ENCODE assay signal across 12 cellular contexts in the genomic region with DNA sequence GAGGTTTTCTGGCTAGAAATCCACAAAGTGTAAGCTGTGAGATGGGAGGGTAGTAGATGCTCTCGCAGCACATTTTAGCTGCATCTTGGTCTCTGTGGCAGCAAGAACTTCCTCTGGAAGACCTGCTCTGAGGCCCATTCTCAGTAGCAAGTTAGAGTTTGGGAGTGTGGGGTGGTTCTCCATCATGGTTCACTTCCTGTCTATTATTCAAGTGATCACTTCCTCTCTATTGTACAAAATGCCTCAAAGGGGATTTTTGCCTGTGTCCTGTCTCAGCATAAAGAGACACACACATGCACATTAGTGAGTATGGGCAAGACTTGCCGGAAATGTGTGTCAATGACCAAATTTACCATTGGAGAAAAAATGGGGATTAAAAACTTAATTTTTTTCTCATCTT. TPM values are rescaled to one million over a fixed set of nuclear protein-coding genes. Genes with fewer than 3 reads are reported as not detected.
DNase-seq lines count a peak whose midpoint lies in the region; ATAC-seq and TF ChIP-seq lines count a peak whose summit lies in the region.
"Had no signal": no experiment of that assay in that cellular context is flagged by ENCODE, and none has a peak within 500 bp of the region (broad histone marks: within the 10 kb centered on the region; RNA-seq: fewer than 3 reads in every experiment).

No MANE protein-coding gene starts in this region.

- no peaks in the 10 kb centered on the region for H3K36me3 ChIP-seq in lower lobe of right lung
- H3K36me3 ChIP-seq: colonic mucosa, transverse colon had no signal

- H3K27me3 ChIP-seq in lower lobe of right lung (ENCODE audit: low read depth) = no peaks in the 10 kb centered on the region
- H3K27me3 ChIP-seq: colonic mucosa, transverse colon had no signal

- TF ChIP-seq CTCF in natural killer cell (IDR thresholded peaks at IDR 0.05) = no peak
- TF ChIP-seq CTCF in lower lobe of right lung (IDR thresholded peaks at IDR 0.05) = no peak

- H3K9me3 Mint-ChIP-seq in natural killer cell = peaks cover 0 to 3% of the 10 kb centered on the region in 2 donors

- no peaks in the 10 kb centered on the region for H3K4me1 ChIP-seq in lower lobe of right lung
- H3K4me1 ChIP-seq: colonic mucosa, transverse colon had no signal

- peak overlapping the region in 1 of 2 donors; percentile 33 for H3K27ac Mint-ChIP-seq in natural killer cell

- no peak overlapping the region for H3K27ac ChIP-seq in lower lobe of right lung
- H3K27ac ChIP-seq: colonic mucosa, transverse colon had no signal

- H3K4me1 Mint-ChIP-seq in natural killer cell = peaks cover 10 to 12% of the 10 kb centered on the region in 2 donors

- H3K9me3 ChIP-seq in lower lobe of right lung = no peaks in the 10 kb centered on the region
- H3K9me3 ChIP-seq: colonic mucosa, transverse colon had no signal

- H3K36me3 Mint-ChIP-seq in natural killer cell = no peaks in the 10 kb centered on the region

- H3K4me3 ChIP-seq in lower lobe of right lung = no peak overlapping the region
- H3K4me3 ChIP-seq: colonic mucosa, transverse colon had no signal

- intact Hi-C loops in natural killer cell (cut with micrococcal nuclease) = no loop called here
- intact Hi-C loops in lower lobe of right lung (cut with DNase I) = no loop called here

- H3K4me3 Mint-ChIP-seq in natural killer cell = no peak overlapping the region

- ATAC-seq in activated CD4-positive, CD25-positive, alpha-beta regulatory T cell treated with anti-CD3 and anti-CD28 coated beads, Interleukin-2, amount 50 U/mL, for 24 hours = peak; percentile 83 to 86
- ATAC-seq in GM21825 (IDR thresholded peaks at IDR 0.05; ENCODE audit: unreplicated experiment) (peak; percentile 89), HG03571 (IDR thresholded peaks at IDR 0.05; ENCODE audit: unreplicated experiment) (peak; percentile 92), natural killer cell (peak in 2 of 3 donors; percentile 29 to 30), lower lobe of right lung (no peak)

- no peak for DNase-seq in activated CD4-positive, CD25-positive, alpha-beta regulatory T cell treated with anti-CD3 and anti-CD28 coated beads, Interleukin-2, amount 50 U/mL, for 72 hours
- DNase-seq in natural killer cell (no peak), COR-L47 (lab: John Stamatoyannopoulos, UW) (no peak), lower lobe of right lung (no peak), HuH-7 (ENCODE audit: low spot score) (no peak)
- DNase-seq: colonic mucosa, NCI-H2029, small intestine, transverse colon had no signal

- no peaks in the 10 kb centered on the region for H3K27me3 Mint-ChIP-seq in natural killer cell (ENCODE audit: low read depth in 2 of 2)

RNA-seq across cellular contexts. Expression of a gene that starts 42.5 kb away (rescaled TPM):
- total RNA-seq in natural killer cell = 10 to 100 TPM; 21.1 to 25.5 (median 25.0) TPM
- total RNA-seq in lower lobe of right lung = 35.5 TPM

Comparison
In these comparisons a context has a peak if more than half of its experiments do, and no peak if none do; other contexts are left out.
1. ATAC-seq: peak in activated CD4-positive, CD25-positive, alpha-beta regulatory T cell treated with anti-CD3 and anti-CD28 coated beads, Interleukin-2, amount 50 U/mL, for 24 hours (2 of 2), GM21825 (single experiment), HG03571 (single experiment) and natural killer cell (2 of 3); none in lower lobe of right lung (0 of 2).